ENCODE assay signal across 2 cellular contexts in the genomic region with DNA sequence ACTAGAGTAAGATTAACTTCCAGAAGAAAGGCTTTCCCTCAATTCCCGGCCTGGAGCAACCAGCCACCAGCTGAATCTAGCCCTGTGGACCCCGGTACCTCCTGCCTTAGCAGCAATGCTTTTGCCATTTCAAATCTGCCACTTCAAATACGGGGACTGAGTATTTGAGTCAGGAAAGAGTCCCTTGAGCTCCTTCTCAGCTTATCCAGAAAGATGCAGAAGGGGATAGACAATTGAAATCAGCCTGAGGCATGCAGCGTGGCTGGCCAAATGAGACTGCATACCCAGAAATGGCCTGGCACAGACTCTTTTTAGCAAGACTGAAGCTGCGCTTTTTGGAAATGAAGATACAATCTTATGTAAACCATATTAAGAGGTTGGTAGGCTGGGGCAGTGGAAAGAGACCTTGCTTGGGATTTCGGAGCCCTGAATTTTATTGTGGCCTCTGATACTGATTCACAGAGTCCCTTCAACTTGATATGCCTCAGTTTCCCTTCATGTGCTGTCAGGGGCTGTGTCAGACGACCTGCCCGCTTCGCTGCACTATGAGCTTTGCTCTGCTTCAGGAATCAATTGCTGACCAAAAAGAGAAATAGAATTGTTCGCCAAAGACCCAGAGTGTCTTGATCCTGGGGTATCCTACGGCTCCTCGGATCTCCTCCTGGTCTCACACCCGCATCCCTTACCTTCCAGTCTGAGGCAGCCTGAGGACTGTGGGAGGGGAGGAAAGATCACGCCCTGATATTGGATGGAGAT.
TF ChIP-seq lines count a peak whose summit lies in the region.

No MANE protein-coding gene starts in this region.

TF ChIP-seq in A549, 52 proteins besides CTCF, POLR2A, EP300 and RAD21:
- no peak for TF ChIP-seq NR3C1 (IDR thresholded peaks at IDR 0.05)
- TF ChIP-seq, protein P1, sequence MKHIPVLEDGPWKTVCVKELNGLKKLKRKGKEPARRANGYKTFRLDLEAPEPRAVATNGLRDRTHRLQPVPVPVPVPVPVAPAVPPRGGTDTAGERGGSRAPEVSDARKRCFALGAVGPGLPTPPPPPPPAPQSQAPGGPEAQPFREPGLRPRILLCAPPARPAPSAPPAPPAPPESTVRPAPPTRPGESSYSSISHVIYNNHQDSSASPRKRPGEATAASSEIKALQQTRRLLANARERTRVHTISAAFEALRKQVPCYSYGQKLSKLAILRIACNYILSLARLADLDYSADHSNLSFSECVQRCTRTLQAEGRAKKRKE (CRISPR knock-in tag; IDR thresholded peaks at IDR 0.05; ENCODE audit: low read depth) = no peak
- no peak for TF ChIP-seq KDM5A (IDR thresholded peaks at IDR 0.05)
- TF ChIP-seq GATA3 (IDR thresholded peaks at IDR 0.05; ENCODE audit: borderline replicate concordance) = no peak
- TF ChIP-seq CBX2 (IDR thresholded peaks at IDR 0.05; ENCODE audit: borderline replicate concordance, low read depth) = no peak
- TF ChIP-seq ZSCAN20 (CRISPR knock-in tag; IDR thresholded peaks at IDR 0.05) = no peak
- no peak for TF ChIP-seq RARB (CRISPR knock-in tag; IDR thresholded peaks at IDR 0.05)
- TF ChIP-seq, protein P2, sequence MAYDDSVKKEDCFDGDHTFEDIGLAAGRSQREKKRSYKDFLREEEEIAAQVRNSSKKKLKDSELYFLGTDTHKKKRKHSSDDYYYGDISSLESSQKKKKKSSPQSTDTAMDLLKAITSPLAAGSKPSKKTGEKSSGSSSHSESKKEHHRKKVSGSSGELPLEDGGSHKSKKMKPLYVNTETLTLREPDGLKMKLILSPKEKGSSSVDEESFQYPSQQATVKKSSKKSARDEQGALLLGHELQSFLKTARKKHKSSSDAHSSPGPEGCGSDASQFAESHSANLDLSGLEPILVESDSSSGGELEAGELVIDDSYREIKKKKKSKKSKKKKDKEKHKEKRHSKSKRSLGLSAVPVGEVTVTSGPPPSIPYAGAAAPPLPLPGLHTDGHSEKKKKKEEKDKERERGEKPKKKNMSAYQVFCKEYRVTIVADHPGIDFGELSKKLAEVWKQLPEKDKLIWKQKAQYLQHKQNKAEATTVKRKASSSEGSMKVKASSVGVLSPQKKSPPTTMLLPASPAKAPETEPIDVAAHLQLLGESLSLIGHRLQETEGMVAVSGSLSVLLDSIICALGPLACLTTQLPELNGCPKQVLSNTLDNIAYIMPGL (CRISPR knock-in tag; IDR thresholded peaks at IDR 0.05; ENCODE audit: borderline replicate concordance) = no peak

TF ChIP-seq in K562, 482 proteins besides CTCF, POLR2A, EP300 and RAD21:
- no peak for TF ChIP-seq ZFP36 (IDR thresholded peaks at IDR 0.05; ENCODE audit: low read depth, low read length, partially characterized antibody)
- no peak for TF ChIP-seq RCOR1 (IDR thresholded peaks at IDR 0.05; ENCODE audit: borderline replicate concordance in 1 of 2, low read depth in 2 of 2, low read length in 2 of 2)
- no peak for TF ChIP-seq TGIF2 (CRISPR knock-in tag; IDR thresholded peaks at IDR 0.05)
- no peak for TF ChIP-seq POLR2B (IDR thresholded peaks at IDR 0.05; ENCODE audit: low read depth, partially characterized antibody)
- TF ChIP-seq, protein P3, sequence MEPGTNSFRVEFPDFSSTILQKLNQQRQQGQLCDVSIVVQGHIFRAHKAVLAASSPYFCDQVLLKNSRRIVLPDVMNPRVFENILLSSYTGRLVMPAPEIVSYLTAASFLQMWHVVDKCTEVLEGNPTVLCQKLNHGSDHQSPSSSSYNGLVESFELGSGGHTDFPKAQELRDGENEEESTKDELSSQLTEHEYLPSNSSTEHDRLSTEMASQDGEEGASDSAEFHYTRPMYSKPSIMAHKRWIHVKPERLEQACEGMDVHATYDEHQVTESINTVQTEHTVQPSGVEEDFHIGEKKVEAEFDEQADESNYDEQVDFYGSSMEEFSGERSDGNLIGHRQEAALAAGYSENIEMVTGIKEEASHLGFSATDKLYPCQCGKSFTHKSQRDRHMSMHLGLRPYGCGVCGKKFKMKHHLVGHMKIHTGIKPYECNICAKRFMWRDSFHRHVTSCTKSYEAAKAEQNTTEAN (CRISPR knock-in tag; IDR thresholded peaks at IDR 0.05) = no peak
- no peak for TF ChIP-seq BCOR (IDR thresholded peaks at IDR 0.05)
- TF ChIP-seq FOSL1 (tag; conservative IDR thresholded peaks at IDR 0.05) = no peak
- no peak for TF ChIP-seq ZBTB8A (IDR thresholded peaks at IDR 0.05; ENCODE audit: partially characterized antibody)
- no peak for TF ChIP-seq MCM3 (IDR thresholded peaks at IDR 0.05)
- no peak for TF ChIP-seq POLR2AphosphoS5 (IDR thresholded peaks at IDR 0.05; ENCODE audit: control insufficient read depth, insufficient read depth, low read depth, low read length)
- TF ChIP-seq SAFB2 (IDR thresholded peaks at IDR 0.05; ENCODE audit: borderline replicate concordance, low read depth, low read length, severe bottlenecking) = no peak
- no peak for TF ChIP-seq ELF4 (CRISPR knock-in tag; IDR thresholded peaks at IDR 0.05)
